In the genomic region with DNA sequence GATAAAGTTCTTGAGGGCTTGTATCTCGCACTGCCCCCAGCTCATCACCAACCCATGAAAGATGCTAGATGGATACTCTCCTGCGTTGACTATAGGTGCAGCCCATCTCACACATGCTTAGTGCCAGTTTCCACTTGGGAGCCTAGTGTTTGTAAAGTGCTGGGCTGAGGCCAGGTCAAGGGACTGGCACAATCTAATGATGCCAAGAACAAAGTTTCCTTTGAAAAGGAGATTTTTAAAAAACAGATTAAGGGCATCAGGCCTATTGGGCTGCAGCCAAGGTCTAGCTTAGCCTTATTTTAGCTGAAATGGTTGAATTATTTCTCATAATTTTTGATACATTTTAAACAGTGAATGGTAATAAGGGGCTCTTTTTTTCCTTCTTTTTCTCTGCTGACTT, we compare ENCODE assay signal across 26 cellular contexts.
"Had no signal": no experiment of that assay in that cellular context is flagged by ENCODE, and none has a peak within 500 bp of the region (broad histone marks: within the 10 kb centered on the region; RNA-seq: fewer than 3 reads in every experiment).

No MANE protein-coding gene starts in this region.

- H3K27me3 ChIP-seq: ascending aorta, esophagus muscularis mucosa, foreskin keratinocyte, gastrocnemius medialis, heart right ventricle had no signal

- H3K36me3 ChIP-seq: ascending aorta, esophagus muscularis mucosa, gastrocnemius medialis, heart right ventricle had no signal

- ATAC-seq: activated naive CD4-positive, alpha-beta T cell treated with anti-CD3 and anti-CD28 coated beads, Interleukin-2, amount 50 U/mL, for 72 hours; activated T-cell treated with anti-CD3 and anti-CD28 coated beads, Interleukin-2, amount 50 U/mL, for 72 hours; effector memory CD8-positive, alpha-beta T cell; foreskin keratinocyte; gastrocnemius medialis; heart right ventricle had no signal

- H3K27ac ChIP-seq: ascending aorta, esophagus muscularis mucosa, foreskin keratinocyte, gastrocnemius medialis, heart right ventricle had no signal

- DNase-seq: activated CD4-positive, alpha-beta memory T cell treated with anti-CD3 and anti-CD28 coated beads, Interleukin-2, amount 10 ng/mL, durations not matched to agents 7 days and 5 days; activated CD4-positive, alpha-beta T cell treated with anti-CD3 and anti-CD28 coated beads for 4 hours; activated CD4-positive, alpha-beta T cell treated with anti-CD3 and anti-CD28 coated beads, Interleukin-2, amount 10 ng/mL, durations not matched to agents 7 days and 5 days; activated CD4-positive, alpha-beta T cell treated with anti-CD3 and anti-CD28 coated beads, Interleukin-2, amount 50 U/mL, for 4 hours; activated CD4-positive, CD25-positive, alpha-beta regulatory T cell; activated CD4-positive, CD25-positive, alpha-beta regulatory T cell treated with anti-CD3 and anti-CD28 coated beads, Interleukin-2, amount 50 U/mL, for 72 hours; activated CD8-positive, alpha-beta memory T cell treated with anti-CD3 and anti-CD28 coated beads, Interleukin-2, amount 50 U/mL, for 48 hours; activated gamma-delta T cell; activated naive CD4-positive, alpha-beta T cell; activated naive CD4-positive, alpha-beta T cell treated with anti-CD3 and anti-CD28 coated beads, Interleukin-2, amount 10 ng/mL, durations not matched to agents 7 days and 5 days; activated naive CD8-positive, alpha-beta T cell treated with anti-CD3 and anti-CD28 coated beads, Interleukin-2, amount 10 ng/mL, durations not matched to agents 7 days and 5 days; activated T-cell treated with anti-CD3 and anti-CD28 coated beads for 4 hours; activated T-cell treated with anti-CD3 and anti-CD28 coated beads, Interleukin-2, amount 50 U/mL, for 24 hours; activated T-cell treated with anti-CD3 and anti-CD28 coated beads, Interleukin-2, amount 50 U/mL, for 72 hours; cortex of kidney; dermis blood vessel endothelial cell; effector CD4-positive, alpha-beta T cell; effector memory CD8-positive, alpha-beta T cell; erythroblast; foreskin keratinocyte; gastrocnemius medialis; heart right ventricle; T-helper 2 cell had no signal

- H3K4me3 ChIP-seq: ascending aorta, esophagus muscularis mucosa, gastrocnemius medialis, heart right ventricle had no signal
